ENCODE assay signal across 8 cellular contexts in the genomic region with DNA sequence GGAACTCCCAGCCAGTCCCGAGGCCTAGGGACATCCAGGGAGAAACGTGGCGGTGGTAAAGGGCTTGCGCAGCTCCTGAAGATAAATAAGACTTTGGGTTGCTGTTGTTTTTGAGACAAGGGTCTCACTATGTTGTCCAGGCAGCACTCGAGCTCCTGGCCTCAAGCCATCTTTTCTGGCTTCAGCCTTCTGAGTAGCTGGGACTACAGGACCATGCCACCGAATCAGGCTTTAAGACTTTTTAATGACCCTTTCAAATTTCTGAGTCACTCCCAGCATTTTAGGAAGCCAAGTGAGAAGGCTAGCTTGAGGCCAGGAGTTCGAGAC. TPM values are rescaled to one million over a fixed set of nuclear protein-coding genes. Genes with fewer than 3 reads are reported as not detected.
DNase-seq lines count a peak whose midpoint lies in the region; ATAC-seq and TF ChIP-seq lines count a peak whose summit lies in the region.

No MANE protein-coding gene starts in this region.

- peaks cover 5% of the 10 kb centered on the region for H3K36me3 Mint-ChIP-seq in CD8-positive, alpha-beta T cell
- peaks cover 3% of the 10 kb centered on the region for H3K36me3 Mint-ChIP-seq in endothelial cell (ENCODE audit: low read depth, unreplicated experiment)

- no peaks in the 10 kb centered on the region for H3F3A ChIP-seq in OCI-LY1 (ENCODE audit: insufficient read depth, low read length)

- no peaks in the 10 kb centered on the region for H3K9me3 ChIP-seq in CD8-positive, alpha-beta T cell (ENCODE audit: low read length)
- H3K9me3 ChIP-seq in OCI-LY1 (ENCODE audit: low read length) (no peaks in the 10 kb centered on the region), osteoblast (ENCODE audit: low read depth, low read length) (no peaks in the 10 kb centered on the region)

- H3K9me2 ChIP-seq in OCI-LY1 (ENCODE audit: low read depth, low read length): no peaks in the 10 kb centered on the region

- H3K4me3 Mint-ChIP-seq in CD8-positive, alpha-beta T cell: peak overlapping the region; percentile 98
- peak overlapping the region; percentile 99 for H3K4me3 Mint-ChIP-seq in endothelial cell (ENCODE audit: unreplicated experiment)

- H3K4me1 Mint-ChIP-seq in CD8-positive, alpha-beta T cell (ENCODE audit: low read depth): peaks cover 16% of the 10 kb centered on the region
- peaks cover 8% of the 10 kb centered on the region for H3K4me1 Mint-ChIP-seq in endothelial cell (ENCODE audit: unreplicated experiment)

- H3K4me1 ChIP-seq in CD8-positive, alpha-beta T cell (ENCODE audit: insufficient read depth, low read length): peaks cover 17% of the 10 kb centered on the region
- H3K4me1 ChIP-seq in OCI-LY1 (ENCODE audit: insufficient read depth, low read length, severe bottlenecking) (peaks cover 11% of the 10 kb centered on the region), osteoblast (ENCODE audit: insufficient read depth, low read length) (peaks cover 8% of the 10 kb centered on the region)

- CTCF ChIA-PET in CD8-positive, alpha-beta T cell (lab: Charles Lee): interaction anchor here (0.8 to 1.3 kb wide), 2 partner anchors 69 to 70 kb away, joined by 3 to 6 read pairs; no protein-coding TSS in a partner anchor

- no peak for ATAC-seq in CD8-positive, alpha-beta T cell
- ATAC-seq in GM18517 (IDR thresholded peaks at IDR 0.05; ENCODE audit: unreplicated experiment): no peak
- ATAC-seq in GM18873 (IDR thresholded peaks at IDR 0.05; ENCODE audit: low FRiP score, unreplicated experiment): no peak

- H4K20me1 ChIP-seq in OCI-LY1 (ENCODE audit: insufficient read depth, low read length) (no peaks in the 10 kb centered on the region), osteoblast (ENCODE audit: insufficient read depth, low read length) (peaks cover 2% of the 10 kb centered on the region)

- H2AFZ ChIP-seq in OCI-LY1 (ENCODE audit: low read length) (no peak overlapping the region), osteoblast (ENCODE audit: low read length) (peak overlapping the region; percentile 98)

- no peaks in the 10 kb centered on the region for H3K9me3 Mint-ChIP-seq in CD8-positive, alpha-beta T cell
- no peaks in the 10 kb centered on the region for H3K9me3 Mint-ChIP-seq in endothelial cell (ENCODE audit: unreplicated experiment)

- no peaks in the 10 kb centered on the region for H3K27me3 Mint-ChIP-seq in CD8-positive, alpha-beta T cell (ENCODE audit: low read depth)
- peaks cover 9% of the 10 kb centered on the region for H3K27me3 Mint-ChIP-seq in endothelial cell (ENCODE audit: unreplicated experiment)

- DNase-seq in CD8-positive, alpha-beta T cell: no peak
- DNase-seq in endothelial cell (ENCODE audit: low spot score): no peak
- DNase-seq in osteoblast (ENCODE audit: insufficient read length, low spot score, missing footprints): no peak
- no peak for DNase-seq in DMS114 treated with DMSO at 0.1 percent for 48 hours (lab: John Stamatoyannopoulos, UW; ENCODE audit: unreplicated experiment)
- no peak for DNase-seq in activated CD8-positive, alpha-beta memory T cell treated with anti-CD3 and anti-CD28 coated beads, Interleukin-2, amount 50 U/mL, for 4 hours

- H3K79me2 ChIP-seq in OCI-LY1 (ENCODE audit: insufficient read depth, low read length) (no peaks in the 10 kb centered on the region), osteoblast (ENCODE audit: insufficient read depth, low read length) (peaks cover 29% of the 10 kb centered on the region)

- peak overlapping the region; percentile 97 for H3K27ac Mint-ChIP-seq in CD8-positive, alpha-beta T cell
- H3K27ac Mint-ChIP-seq in endothelial cell (ENCODE audit: unreplicated experiment): no peak overlapping the region

- H3K27ac ChIP-seq in CD8-positive, alpha-beta T cell (ENCODE audit: low read depth, low read length): peak overlapping the region; percentile 90
- H3K27ac ChIP-seq in OCI-LY1 (ENCODE audit: low read depth, low read length, poor library complexity, severe bottlenecking) (no peak overlapping the region), osteoblast (ENCODE audit: low read depth, low read length) (peak overlapping the region; percentile 91)

- H3K4me2 ChIP-seq in OCI-LY1 (ENCODE audit: low read length): peak overlapping the region; percentile 82
- peak overlapping the region; percentile 95 for H3K4me2 ChIP-seq in osteoblast (ENCODE audit: insufficient read depth, low read length)

- no peaks in the 10 kb centered on the region for H3K36me3 ChIP-seq in CD8-positive, alpha-beta T cell (ENCODE audit: insufficient read depth, low read length)
- H3K36me3 ChIP-seq in OCI-LY1 (ENCODE audit: insufficient read depth, low read length) (no peaks in the 10 kb centered on the region), osteoblast (ENCODE audit: insufficient read depth, low read length) (no peaks in the 10 kb centered on the region)

- peak overlapping the region; percentile 79; the same call in 1 of the 2 replicates for H3K9ac ChIP-seq in OCI-LY1 (ENCODE audit: low read length)

- TF ChIP-seq CTCF in CD8-positive, alpha-beta T cell (IDR thresholded peaks at IDR 0.05): no peak
- no peak for TF ChIP-seq CTCF in OCI-LY1 (IDR thresholded peaks at IDR 0.05; ENCODE audit: low read length)
- no peak for TF ChIP-seq CTCF in endothelial cell (IDR thresholded peaks at IDR 0.05; ENCODE audit: unreplicated experiment)
- TF ChIP-seq CTCF in osteoblast (IDR thresholded peaks at IDR 0.05; ENCODE audit: extremely low read depth, low read depth, low read length): no peak

- H3K27me3 ChIP-seq in CD8-positive, alpha-beta T cell (ENCODE audit: insufficient read depth, low read length): no peaks in the 10 kb centered on the region
- no peaks in the 10 kb centered on the region for H3K27me3 ChIP-seq in OCI-LY1 (ENCODE audit: insufficient read depth, low read length)
- no peaks in the 10 kb centered on the region for H3K27me3 ChIP-seq in osteoblast (ENCODE audit: insufficient read depth, low read length)

- POLR2A ChIA-PET in CD8-positive, alpha-beta T cell (lab: Charles Lee): interaction anchor here (0.6 to 1.2 kb wide), 5 partner anchors 10 to 229 kb away, joined by 3 to 7 read pairs (median 3); no protein-coding TSS in a partner anchor

- peak overlapping the region; percentile 100 for H3K4me3 ChIP-seq in CD8-positive, alpha-beta T cell (ENCODE audit: low read depth, low read length)
- H3K4me3 ChIP-seq in OCI-LY1 (ENCODE audit: low read depth, low read length, poor library complexity, severe bottlenecking): peak overlapping the region; percentile 93
- H3K4me3 ChIP-seq in osteoblast (ENCODE audit: insufficient read depth, low read length): peak overlapping the region; percentile 91

- intact Hi-C loops in CD8-positive, alpha-beta T cell (cut with DNase I, micrococcal nuclease): loop anchor here (1.0 to 10.0 kb wide), 11 partner anchors 68 to 1882 kb away; partner anchors contain the start of genes CLTA (in 2 of the 2), MELK (in 2 of the 2), CCDC107 (in 1 of the 2) and CREB3 (in 1 of the 2)

RNA-seq across cellular contexts. Expression of gene GNE, which starts 0.7 kb away (rescaled TPM):
- 10 to 100 TPM; 17.3 to 17.4 TPM for total RNA-seq in CD8-positive, alpha-beta T cell
- total RNA-seq in endothelial cell (ENCODE audit: unreplicated experiment): 12.0 TPM
- total RNA-seq in osteoblast: 25.3 TPM in 2 replicates
